22 cellular contexts compared by ENCODE assay signal in the genomic region with DNA sequence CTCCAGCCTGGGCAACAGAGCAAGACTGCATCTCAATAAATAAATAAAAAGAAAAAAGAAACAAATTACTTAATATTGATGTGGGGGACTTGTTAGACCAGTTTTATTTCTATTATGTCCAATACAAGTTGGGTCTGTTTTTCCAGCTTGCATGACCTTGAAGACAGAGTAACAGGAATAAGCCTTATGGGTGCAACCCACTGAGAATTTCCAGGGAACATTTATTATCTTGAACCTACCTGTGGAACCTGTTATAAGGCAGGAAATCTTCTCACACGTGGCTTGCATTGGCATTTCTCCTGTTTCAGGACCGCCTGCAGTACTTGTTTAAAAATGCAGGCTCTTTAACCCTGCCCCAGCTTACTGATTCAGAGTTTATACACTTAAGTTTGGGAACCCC.
"Had no signal": no experiment of that assay in that cellular context is flagged by ENCODE, and none has a peak within 500 bp of the region (broad histone marks: within the 10 kb centered on the region; RNA-seq: fewer than 3 reads in every experiment).

No MANE protein-coding gene starts in this region.

- ATAC-seq: activated CD4-positive, CD25-positive, alpha-beta regulatory T cell treated with anti-CD3 and anti-CD28 coated beads, Interleukin-2, amount 50 U/mL, for 24 hours; activated CD8-positive, alpha-beta T cell treated with anti-CD3 and anti-CD28 coated beads, Interleukin-2, amount 10 ng/mL, durations not matched to agents 7 days and 5 days; gastrocnemius medialis; stimulated activated naive B cell treated with anti-CD40 and anti-IgM and Interleukin-4, amounts not matched to agents 10 μg/mL and 1 μg/mL and 100 μg/mL, for 72 hours had no signal

- H3K27me3 ChIP-seq: dorsolateral prefrontal cortex, gastrocnemius medialis, ovary, sigmoid colon, spleen, thyroid gland had no signal

- H3K9me3 ChIP-seq: gastrocnemius medialis, left ventricle myocardium inferior, ovary, sigmoid colon, spleen, thyroid gland had no signal

- FAIRE-seq: colon, kidney, urothelium cell line had no signal

- H3K4me3 ChIP-seq: dorsolateral prefrontal cortex, gastrocnemius medialis, left ventricle myocardium inferior, ovary, sigmoid colon, spleen, thyroid gland had no signal

- H3K27ac ChIP-seq: gastrocnemius medialis, left ventricle myocardium inferior, ovary, sigmoid colon, spleen had no signal

- DNase-seq: activated CD4-positive, alpha-beta T cell treated with anti-CD3 and anti-CD28 coated beads, Interleukin-2, amount 10 ng/mL, durations not matched to agents 7 days and 5 days; activated CD8-positive, alpha-beta T cell treated with anti-CD3 and anti-CD28 coated beads, Interleukin-2, amount 10 ng/mL, durations not matched to agents 7 days and 5 days; activated naive CD4-positive, alpha-beta T cell treated with anti-CD3 and anti-CD28 coated beads for 36 hours; activated T-cell treated with anti-CD3 and anti-CD28 coated beads, Interleukin-2, amount 50 U/mL, for 24 hours; central memory CD4-positive, alpha-beta T cell; dorsolateral prefrontal cortex; gastrocnemius medialis; head of caudate nucleus; kidney; left ventricle myocardium inferior; naive B cell; ovary; sigmoid colon; spleen; stimulated activated CD4-positive, alpha-beta T cell treated with anti-CD3 and anti-CD28 coated beads, Interleukin-4, amount 100 ng/mL, for 4 hours; stimulated activated naive B cell treated with anti-CD40 and anti-IgM and Interleukin-4, amounts not matched to agents 10 μg/mL and 1 μg/mL and 100 μg/mL, for 72 hours; T-helper 1 cell; T-helper 9 cell had no signal
